Comparison of ENCODE assay signal across 1 cellular context in the genomic region with DNA sequence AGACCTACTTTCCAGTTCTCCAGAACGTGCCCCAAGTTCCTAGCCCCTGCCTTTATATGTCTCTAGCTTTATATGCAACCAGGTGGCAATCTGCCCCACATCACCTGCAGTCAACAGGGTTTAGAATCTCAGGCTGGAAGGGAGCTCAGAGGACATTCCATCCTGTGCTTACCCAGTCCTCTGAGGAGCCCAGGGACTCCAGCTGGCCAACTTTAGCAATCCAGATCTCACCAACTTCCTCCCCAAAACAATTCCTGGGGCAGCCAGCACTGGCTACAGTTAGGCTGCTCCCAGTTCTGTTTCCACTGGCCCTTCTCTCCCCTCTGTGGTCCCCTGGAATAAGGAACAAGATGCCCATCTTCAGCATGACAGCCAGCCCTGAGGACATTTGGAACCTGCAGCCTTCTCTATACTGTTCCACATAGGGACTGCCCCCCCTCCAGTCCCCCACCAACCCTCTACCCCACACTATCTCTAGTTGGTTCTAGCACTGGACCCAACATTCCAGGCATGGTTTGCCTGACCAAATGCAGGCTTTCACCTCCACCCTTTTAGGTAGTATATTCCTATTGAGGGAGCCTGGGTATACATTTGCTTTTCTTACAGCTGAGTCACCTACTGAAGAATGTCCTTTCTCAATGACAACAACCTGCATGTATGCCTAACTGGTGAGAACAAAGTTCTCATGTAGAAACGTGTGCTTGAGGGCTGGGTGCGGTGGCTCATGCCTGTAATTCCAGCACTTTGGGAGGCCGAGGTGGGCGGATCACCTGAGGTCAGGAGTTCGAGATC.
TF ChIP-seq lines count a peak whose summit lies in the region.

No MANE protein-coding gene starts in this region.

TF ChIP-seq in GM23338, 12 proteins besides CTCF, POLR2A, EP300 and RAD21 (continued from another document):
- TF ChIP-seq, protein P1, sequence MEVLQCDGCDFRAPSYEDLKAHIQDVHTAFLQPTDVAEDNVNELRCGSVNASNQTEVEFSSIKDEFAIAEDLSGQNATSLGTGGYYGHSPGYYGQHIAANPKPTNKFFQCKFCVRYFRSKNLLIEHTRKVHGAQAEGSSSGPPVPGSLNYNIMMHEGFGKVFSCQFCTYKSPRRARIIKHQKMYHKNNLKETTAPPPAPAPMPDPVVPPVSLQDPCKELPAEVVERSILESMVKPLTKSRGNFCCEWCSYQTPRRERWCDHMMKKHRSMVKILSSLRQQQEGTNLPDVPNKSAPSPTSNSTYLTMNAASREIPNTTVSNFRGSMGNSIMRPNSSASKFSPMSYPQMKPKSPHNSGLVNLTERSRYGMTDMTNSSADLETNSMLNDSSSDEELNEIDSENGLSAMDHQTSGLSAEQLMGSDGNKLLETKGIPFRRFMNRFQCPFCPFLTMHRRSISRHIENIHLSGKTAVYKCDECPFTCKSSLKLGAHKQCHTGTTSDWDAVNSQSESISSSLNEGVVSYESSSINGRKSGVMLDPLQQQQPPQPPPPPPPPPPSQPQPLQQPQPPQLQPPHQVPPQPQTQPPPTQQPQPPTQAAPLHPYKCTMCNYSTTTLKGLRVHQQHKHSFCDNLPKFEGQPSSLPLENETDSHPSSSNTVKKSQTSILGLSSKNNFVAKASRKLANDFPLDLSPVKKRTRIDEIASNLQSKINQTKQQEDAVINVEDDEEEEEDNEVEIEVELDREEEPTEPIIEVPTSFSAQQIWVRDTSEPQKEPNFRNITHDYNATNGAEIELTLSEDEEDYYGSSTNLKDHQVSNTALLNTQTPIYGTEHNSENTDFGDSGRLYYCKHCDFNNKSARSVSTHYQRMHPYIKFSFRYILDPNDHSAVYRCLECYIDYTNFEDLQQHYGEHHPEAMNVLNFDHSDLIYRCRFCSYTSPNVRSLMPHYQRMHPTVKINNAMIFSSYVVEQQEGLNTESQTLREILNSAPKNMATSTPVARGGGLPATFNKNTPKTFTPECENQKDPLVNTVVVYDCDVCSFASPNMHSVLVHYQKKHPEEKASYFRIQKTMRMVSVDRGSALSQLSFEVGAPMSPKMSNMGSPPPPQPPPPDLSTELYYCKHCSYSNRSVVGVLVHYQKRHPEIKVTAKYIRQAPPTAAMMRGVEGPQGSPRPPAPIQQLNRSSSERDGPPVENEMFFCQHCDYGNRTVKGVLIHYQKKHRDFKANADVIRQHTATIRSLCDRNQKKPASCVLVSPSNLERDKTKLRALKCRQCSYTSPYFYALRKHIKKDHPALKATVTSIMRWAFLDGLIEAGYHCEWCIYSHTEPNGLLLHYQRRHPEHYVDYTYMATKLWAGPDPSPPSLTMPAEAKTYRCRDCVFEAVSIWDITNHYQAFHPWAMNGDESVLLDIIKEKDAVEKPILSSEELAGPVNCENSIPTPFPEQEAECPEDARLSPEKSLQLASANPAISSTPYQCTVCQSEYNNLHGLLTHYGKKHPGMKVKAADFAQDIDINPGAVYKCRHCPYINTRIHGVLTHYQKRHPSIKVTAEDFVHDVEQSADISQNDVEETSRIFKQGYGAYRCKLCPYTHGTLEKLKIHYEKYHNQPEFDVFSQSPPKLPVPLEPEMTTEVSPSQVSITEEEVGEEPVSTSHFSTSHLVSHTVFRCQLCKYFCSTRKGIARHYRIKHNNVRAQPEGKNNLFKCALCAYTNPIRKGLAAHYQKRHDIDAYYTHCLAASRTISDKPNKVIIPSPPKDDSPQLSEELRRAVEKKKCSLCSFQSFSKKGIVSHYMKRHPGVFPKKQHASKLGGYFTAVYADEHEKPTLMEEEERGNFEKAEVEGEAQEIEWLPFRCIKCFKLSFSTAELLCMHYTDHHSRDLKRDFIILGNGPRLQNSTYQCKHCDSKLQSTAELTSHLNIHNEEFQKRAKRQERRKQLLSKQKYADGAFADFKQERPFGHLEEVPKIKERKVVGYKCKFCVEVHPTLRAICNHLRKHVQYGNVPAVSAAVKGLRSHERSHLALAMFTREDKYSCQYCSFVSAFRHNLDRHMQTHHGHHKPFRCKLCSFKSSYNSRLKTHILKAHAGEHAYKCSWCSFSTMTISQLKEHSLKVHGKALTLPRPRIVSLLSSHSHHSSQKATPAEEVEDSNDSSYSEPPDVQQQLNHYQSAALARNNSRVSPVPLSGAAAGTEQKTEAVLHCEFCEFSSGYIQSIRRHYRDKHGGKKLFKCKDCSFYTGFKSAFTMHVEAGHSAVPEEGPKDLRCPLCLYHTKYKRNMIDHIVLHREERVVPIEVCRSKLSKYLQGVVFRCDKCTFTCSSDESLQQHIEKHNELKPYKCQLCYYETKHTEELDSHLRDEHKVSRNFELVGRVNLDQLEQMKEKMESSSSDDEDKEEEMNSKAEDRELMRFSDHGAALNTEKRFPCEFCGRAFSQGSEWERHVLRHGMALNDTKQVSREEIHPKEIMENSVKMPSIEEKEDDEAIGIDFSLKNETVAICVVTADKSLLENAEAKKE (CRISPR knock-in tag; IDR thresholded peaks at IDR 0.05), result no peak
